15 cellular contexts compared by ENCODE assay signal in the genomic region with DNA sequence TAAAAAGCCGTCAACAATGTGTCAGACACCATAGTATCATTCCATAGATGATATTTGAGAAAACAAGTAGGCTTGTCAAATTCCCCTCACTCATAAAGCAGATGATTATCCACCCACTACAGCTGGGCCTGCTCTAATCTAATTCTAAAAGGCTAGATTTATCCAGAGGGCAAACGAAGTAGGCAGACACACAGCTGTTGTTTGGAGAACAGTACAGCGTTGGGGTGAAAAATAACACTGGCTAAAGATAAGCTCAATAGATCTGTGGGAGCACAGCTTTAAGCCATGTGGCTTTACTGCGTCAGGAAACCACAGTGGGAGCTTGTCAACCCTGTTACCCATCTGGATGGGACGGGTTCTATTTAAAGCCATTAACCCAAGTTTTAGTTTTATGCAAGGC. TPM values are rescaled to one million over a fixed set of nuclear protein-coding genes. Genes with fewer than 3 reads are reported as not detected.
DNase-seq lines count a peak whose midpoint lies in the region; ATAC-seq, FAIRE-seq and TF ChIP-seq lines count a peak whose summit lies in the region.
"Had no signal": no experiment of that assay in that cellular context is flagged by ENCODE, and none has a peak within 500 bp of the region (broad histone marks: within the 10 kb centered on the region; RNA-seq: fewer than 3 reads in every experiment).

No MANE protein-coding gene starts in this region.

- CTCF ChIA-PET in T-cell (lab: Charles Lee) (no interaction called here), WTC11 (lab: Charles Lee) (interaction anchor here (2.5 kb wide), 1 partner anchor 48 kb away, joined by 9 read pairs; the partner anchor contains the start of gene COBLL1)

- POLR2A ChIA-PET in T-cell (lab: Charles Lee) = no interaction called here
- POLR2A ChIA-PET in WTC11 (lab: Charles Lee) = no interaction called here

- H3K4me3 Mint-ChIP-seq in nephron = peak overlapping the region in 2 of 3 experiments; percentile 22 to 42
- H3K4me3 Mint-ChIP-seq in T-cell = no peak overlapping the region
- H3K4me3 Mint-ChIP-seq in WTC11 = no peak overlapping the region
- H3K4me3 Mint-ChIP-seq: dendritic cell treated with granulocyte-macrophage colony-stimulating factor and Interleukin-4, amounts not matched to agents 40 ng/mL and 50 ng/mL, for 4 days had no signal

- no peak for TF ChIP-seq CTCF in D721Med (IDR thresholded peaks at IDR 0.05; ENCODE audit: insufficient read depth, missing control alignments)
- TF ChIP-seq CTCF in nephron (IDR thresholded peaks at IDR 0.05; ENCODE audit: unreplicated experiment in 3 of 3) = no peak
- TF ChIP-seq CTCF in WTC11 (IDR thresholded peaks at IDR 0.05) = no peak

- no peaks in the 10 kb centered on the region for H3K9me3 Mint-ChIP-seq in nephron
- peaks cover 0 to 4% (median 0%) of the 10 kb centered on the region in 3 donors for H3K9me3 Mint-ChIP-seq in T-cell
- H3K9me3 Mint-ChIP-seq in WTC11 = no peaks in the 10 kb centered on the region
- H3K9me3 Mint-ChIP-seq: dendritic cell treated with granulocyte-macrophage colony-stimulating factor and Interleukin-4, amounts not matched to agents 40 ng/mL and 50 ng/mL, for 4 days had no signal

- DNase-seq in D721Med (ENCODE audit: insufficient read length, low spot score) (no peak), MV-4-11 (lab: John Stamatoyannopoulos, UW) (peak; percentile 79), amniotic epithelial cell (ENCODE audit: low read depth) (peak; percentile 88), T-cell (no peak), A172 (ENCODE audit: low spot score) (no peak), WTC11 (ENCODE audit: low spot score) (no peak)
- no peak for DNase-seq in activated naive CD4-positive, alpha-beta T cell treated with Interleukin-2 at 50 U/mL for 16 hours
- DNase-seq: glutamatergic neuron, KBM-7, NCI-H1105, NCI-H226, posterior cingulate gyrus had no signal

- H3K36me3 Mint-ChIP-seq in nephron (ENCODE audit: low read depth) (no peaks in the 10 kb centered on the region), T-cell (no peaks in the 10 kb centered on the region), WTC11 (no peaks in the 10 kb centered on the region)

- H3K27me3 Mint-ChIP-seq in nephron (ENCODE audit: low read depth) (no peaks in the 10 kb centered on the region), T-cell (peaks cover 0 to 4% of the 10 kb centered on the region in 2 donors), WTC11 (ENCODE audit: low read depth) (no peaks in the 10 kb centered on the region)
- H3K27me3 Mint-ChIP-seq: dendritic cell treated with granulocyte-macrophage colony-stimulating factor and Interleukin-4, amounts not matched to agents 40 ng/mL and 50 ng/mL, for 4 days had no signal

- peak; percentile 97 for FAIRE-seq in D721Med (lab: Jason Lieb, UNC)

- no peak for ATAC-seq in T-cell (replicated peaks in 1 of 4)
- ATAC-seq in WTC11 = no peak

- H3K27ac Mint-ChIP-seq in nephron (peak overlapping the region; percentile 61 to 91 (median 78)), T-cell (no peak overlapping the region), WTC11 (no peak overlapping the region)
- H3K27ac Mint-ChIP-seq: dendritic cell treated with granulocyte-macrophage colony-stimulating factor and Interleukin-4, amounts not matched to agents 40 ng/mL and 50 ng/mL, for 4 days had no signal

- H3K4me1 Mint-ChIP-seq in nephron (peaks cover 35% of the 10 kb centered on the region), T-cell (no peaks in the 10 kb centered on the region), WTC11 (no peaks in the 10 kb centered on the region)

TF ChIP-seq in WTC11, 78 proteins besides CTCF, POLR2A, EP300 and RAD21:
- no peak for TF ChIP-seq ZBTB21 (CRISPR knock-in tag; IDR thresholded peaks at IDR 0.05; ENCODE audit: borderline replicate concordance)
- TF ChIP-seq GRHL2 (CRISPR knock-in tag; IDR thresholded peaks at IDR 0.05; ENCODE audit: insufficient replicate concordance, severe bottlenecking) = no peak
- TF ChIP-seq ZNF423 (CRISPR knock-in tag; IDR thresholded peaks at IDR 0.05) = no peak
- TF ChIP-seq MXD4 (CRISPR knock-in tag; IDR thresholded peaks at IDR 0.05; ENCODE audit: borderline replicate concordance) = no peak
- TF ChIP-seq CREM (CRISPR knock-in tag; IDR thresholded peaks at IDR 0.05) = no peak
- TF ChIP-seq HMGA2 (CRISPR knock-in tag; IDR thresholded peaks at IDR 0.05) = no peak
- no peak for TF ChIP-seq E2F4 (CRISPR knock-in tag; IDR thresholded peaks at IDR 0.05; ENCODE audit: borderline replicate concordance, low read depth)
- TF ChIP-seq AR (CRISPR knock-in tag; IDR thresholded peaks at IDR 0.05) = no peak
- no peak for TF ChIP-seq FOXJ3 (CRISPR knock-in tag; IDR thresholded peaks at IDR 0.05; ENCODE audit: borderline replicate concordance)
- no peak for TF ChIP-seq ZBTB43 (CRISPR knock-in tag; IDR thresholded peaks at IDR 0.05)
- TF ChIP-seq JUN (CRISPR knock-in tag; IDR thresholded peaks at IDR 0.05) = no peak

RNA-seq across cellular contexts. Expression of gene COBLL1, which starts 48.9 kb away (rescaled TPM):
- total RNA-seq in T-cell (1 to 10 TPM in 4 of 5 donors, under 1 TPM in 1; 0.68 to 5.1 (median 1.9) TPM), WTC11 (2021) (4.4 to 6.3 TPM (median 5.8 TPM) in 3 replicates)
- 6.7 and 9.8 TPM in 2 replicates for total RNA-seq in A172 (2014; rRNA removed; shearing (Covaris generic))
- total RNA-seq: activated CD8-positive, alpha-beta memory T cell treated with anti-CD3 and anti-CD28 coated beads for 36 hours had no signal

Comparison
In these comparisons a context has a peak if more than half of its experiments do, and no peak if none do; other contexts are left out.
1. DNase-seq: peak in MV-4-11 (single experiment) and amniotic epithelial cell (single experiment); none in D721Med (single experiment), T-cell (0 of 34), A172 (single experiment), activated naive CD4-positive, alpha-beta T cell treated with Interleukin-2 at 50 U/mL for 16 hours (single experiment) and WTC11 (single experiment).
2. H3K27ac Mint-ChIP-seq: peak in nephron (3 of 3); none in T-cell (0 of 2) and WTC11 (single experiment).
3. H3K4me3 Mint-ChIP-seq: peak in nephron (2 of 3); none in T-cell (0 of 3) and WTC11 (single experiment).